Comparison of ENCODE assay signal across 20 cellular contexts in genomic region chr1:233672732-233673131, GRCh38. TPM values are rescaled to one million over a fixed set of nuclear protein-coding genes. Genes with fewer than 3 reads are reported as not detected.
"Had no signal": no experiment of that assay in that cellular context is flagged by ENCODE, and none has a peak within 500 bp of the region (broad histone marks: within the 10 kb centered on the region; RNA-seq: fewer than 3 reads in every experiment).

No MANE protein-coding gene starts in this region.

- FAIRE-seq: endothelial cell of umbilical vein had no signal

- H3K9me3 ChIP-seq: esophagus squamous epithelium, neutrophil, tibial nerve, uterus had no signal

- H3K4me3 ChIP-seq: cardiac muscle cell, esophagus squamous epithelium, tibial nerve, uterus had no signal

- H3K27ac ChIP-seq: cardiac muscle cell, esophagus squamous epithelium, neutrophil, parathyroid adenoma, tibial nerve had no signal

- ATAC-seq: left cardiac atrium; naive thymus-derived CD4-positive, alpha-beta T cell had no signal

- H3K4me1 ChIP-seq: parathyroid adenoma, tibial nerve had no signal

- H3K36me3 ChIP-seq: cardiac muscle cell, neutrophil, tibial nerve, uterus had no signal

- DNase-seq: activated B cell treated with CpG ODN at 0.5 μM for 24 hours; activated CD4-positive, alpha-beta memory T cell treated with anti-CD3 and anti-CD28 coated beads for 36 hours; activated CD4-positive, alpha-beta T cell treated with anti-CD3 and anti-CD28 coated beads for 4 hours; activated naive CD4-positive, alpha-beta T cell; activated naive CD8-positive, alpha-beta T cell treated with anti-CD3 and anti-CD28 coated beads for 36 hours; activated T-cell treated with anti-CD3 and anti-CD28 coated beads for 4 hours; amniotic stem cell; effector memory CD4-positive, alpha-beta T cell; esophagus squamous epithelium; left cardiac atrium; mammary epithelial cell; naive thymus-derived CD4-positive, alpha-beta T cell; stimulated activated CD4-positive, alpha-beta T cell treated with anti-CD3 and anti-CD28 coated beads, Interleukin-2, amount 100 ng/mL, for 24 hours; stimulated activated naive CD4-positive, alpha-beta T cell treated with Interleukin-2 at 50 U/mL for 16 hours; uterus had no signal

- H3K9ac ChIP-seq: parathyroid adenoma had no signal

- H3K27me3 ChIP-seq: cardiac muscle cell, esophagus squamous epithelium, neutrophil, tibial nerve, uterus had no signal

- H3K79me2 ChIP-seq: parathyroid adenoma had no signal

- H2AFZ ChIP-seq: parathyroid adenoma had no signal

RNA-seq across cellular contexts. Expression of gene KCNK1, which starts 58.8 kb away (rescaled TPM):
- total RNA-seq: activated B cell treated with CpG ODN at 0.5 μM for 24 hours; activated naive CD8-positive, alpha-beta T cell treated with anti-CD3 and anti-CD28 coated beads for 36 hours had no signal
- polyA plus RNA-seq: naive thymus-derived CD4-positive, alpha-beta T cell had no signal
